ENCODE assay signal across 8 cellular contexts in the genomic region with DNA sequence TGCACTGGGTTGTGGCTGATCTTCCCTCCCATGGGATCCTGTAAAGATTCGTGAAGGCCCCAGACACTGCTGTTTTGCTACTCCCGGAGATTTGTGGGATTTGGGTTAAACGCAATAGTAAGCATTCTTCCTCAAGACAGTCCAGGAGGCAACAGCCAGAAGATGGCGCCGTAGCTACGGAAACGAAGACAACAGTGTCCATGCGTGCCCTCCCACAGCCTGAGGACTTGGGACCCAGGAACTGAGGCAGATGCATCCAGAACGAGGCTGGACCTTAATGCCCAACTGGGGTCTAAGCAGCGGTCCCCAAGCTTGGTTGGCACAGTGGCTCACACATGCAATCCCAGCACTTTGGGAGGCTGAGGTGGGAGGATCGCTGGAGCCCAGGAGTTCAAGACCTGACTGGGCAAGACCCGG. TPM values are rescaled to one million over a fixed set of nuclear protein-coding genes. Genes with fewer than 3 reads are reported as not detected.
DNase-seq lines count a peak whose midpoint lies in the region; ATAC-seq, FAIRE-seq and TF ChIP-seq lines count a peak whose summit lies in the region.

No MANE protein-coding gene starts in this region.

- ATAC-seq in PC-3: peak; percentile 63
- ATAC-seq in GM19023 (IDR thresholded peaks at IDR 0.05; ENCODE audit: unreplicated experiment): no peak

- H3K27ac ChIP-seq in AG04450 (ENCODE audit: low read depth, low read length) (no peak overlapping the region), PC-3 (ENCODE audit: low read length) (no peak overlapping the region), endothelial cell of umbilical vein (ENCODE audit: insufficient read depth, low read depth, low read length) (no peak overlapping the region), mesendoderm (ENCODE audit: low read depth, low read length) (no peak overlapping the region)
- H3K27ac ChIP-seq in CD8-positive, alpha-beta memory T cell (ENCODE audit: low read depth, low read length): no peak overlapping the region

- H3K4me2 ChIP-seq in PC-3 (ENCODE audit: low read length): peak overlapping the region; percentile 26; the same call in 1 of the 2 replicates
- no peak overlapping the region for H3K4me2 ChIP-seq in endothelial cell of umbilical vein (ENCODE audit: insufficient read depth, low read length)
- no peak overlapping the region for H3K4me2 ChIP-seq in mesendoderm (ENCODE audit: low read length)

- H3K4me3 ChIP-seq in AG04450 (ENCODE audit: low read depth, low read length) (no peak overlapping the region), GM12864 (ENCODE audit: low read depth, low read length) (no peak overlapping the region), PC-3 (ENCODE audit: low read length) (no peak overlapping the region), endothelial cell of umbilical vein (replicated peaks in 1 of 3; ENCODE audit: insufficient read depth in 1 of 3, low read depth in 1 of 3, low read length in 3 of 3) (no peak overlapping the region), mesendoderm (ENCODE audit: low read length) (no peak overlapping the region)
- H3K4me3 ChIP-seq in CD8-positive, alpha-beta memory T cell (ENCODE audit: low read length): no peak overlapping the region

- no peaks in the 10 kb centered on the region for H3K79me1 ChIP-seq in mesendoderm (ENCODE audit: low read length)

- no peak overlapping the region for H2BK120ac ChIP-seq in mesendoderm (ENCODE audit: low read depth, low read length)

- H3K4me1 ChIP-seq in PC-3 (ENCODE audit: insufficient read depth, low read length) (no peaks in the 10 kb centered on the region), endothelial cell of umbilical vein (ENCODE audit: control insufficient read depth, extremely low read depth, insufficient read depth, low read length) (no peaks in the 10 kb centered on the region), mesendoderm (ENCODE audit: control insufficient read depth, low read depth, low read length) (no peaks in the 10 kb centered on the region)
- H3K4me1 ChIP-seq in CD8-positive, alpha-beta memory T cell (ENCODE audit: insufficient read depth, low read length): no peaks in the 10 kb centered on the region

- no peak overlapping the region for H2AFZ ChIP-seq in PC-3 (ENCODE audit: low read length)
- H2AFZ ChIP-seq in endothelial cell of umbilical vein (ENCODE audit: low read depth, low read length): no peak overlapping the region

- H4K8ac ChIP-seq in mesendoderm (ENCODE audit: low read depth, low read length): no peak overlapping the region

- H3K9me3 ChIP-seq in AG04450 (ENCODE audit: control insufficient read depth, insufficient read depth, low read length) (no peaks in the 10 kb centered on the region), PC-3 (ENCODE audit: low read length) (no peaks in the 10 kb centered on the region), endothelial cell of umbilical vein (replicated peaks; ENCODE audit: control insufficient read depth, insufficient read depth, low read length) (no peaks in the 10 kb centered on the region)
- H3K9me3 ChIP-seq in CD8-positive, alpha-beta memory T cell (ENCODE audit: low read length): no peaks in the 10 kb centered on the region

- H3K27me3 Mint-ChIP-seq in activated T-helper 2 cell treated with anti-CD3 and anti-CD28 coated beads, Interferon-gamma antibody, Interleukin-2, Interleukin-4, amounts not matched to agents 10 μg/mL and 5 μg/mL and 100 μg/mL, durations not matched to agents 14 hours and 24 hours and 36 hours (ENCODE audit: low read depth): peaks cover 2% of the 10 kb centered on the region
- H3K27me3 Mint-ChIP-seq in CD8-positive, alpha-beta memory T cell: peaks cover 7 to 37% of the 10 kb centered on the region in 2 donors

- no peak overlapping the region for H2AK5ac ChIP-seq in mesendoderm (ENCODE audit: low read length)

- intact Hi-C loops in PC-3 (cut with micrococcal nuclease) (loop anchor here (1.0 to 2.0 kb wide), 2 partner anchors 37 to 282 kb away; no protein-coding TSS in a partner anchor), endothelial cell of umbilical vein (cut with micrococcal nuclease) (loop anchor here (1.0 kb wide), 1 partner anchor 282 kb away; no protein-coding TSS in a partner anchor)
- intact Hi-C loops in activated T-helper 2 cell treated with anti-CD3 and anti-CD28 coated beads, Interferon-gamma antibody, Interleukin-2, Interleukin-4, amounts not matched to agents 10 μg/mL and 5 μg/mL and 100 μg/mL, durations not matched to agents 14 hours and 24 hours and 36 hours (cut with micrococcal nuclease): no loop called here

- H2BK5ac ChIP-seq in mesendoderm (ENCODE audit: low read length): no peak overlapping the region

- H3F3A ChIP-seq in PC-3 (ENCODE audit: low read length, unreplicated experiment): no peaks in the 10 kb centered on the region

- no peak overlapping the region for H2BK15ac ChIP-seq in mesendoderm (replicated peaks; ENCODE audit: low read depth)

- H4K20me1 ChIP-seq in PC-3 (ENCODE audit: low read length) (no peaks in the 10 kb centered on the region), endothelial cell of umbilical vein (replicated peaks; ENCODE audit: control insufficient read depth, extremely low read depth, insufficient read depth, low read length) (no peaks in the 10 kb centered on the region)

- H3K4ac ChIP-seq in mesendoderm (ENCODE audit: low read depth, low read length): no peak overlapping the region

- no peak overlapping the region for H3K56ac ChIP-seq in mesendoderm (ENCODE audit: low read length)

- no peaks in the 10 kb centered on the region for H3K9me2 ChIP-seq in PC-3 (replicated peaks; ENCODE audit: low read length)

- H3K36me3 Mint-ChIP-seq in activated T-helper 2 cell treated with anti-CD3 and anti-CD28 coated beads, Interferon-gamma antibody, Interleukin-2, Interleukin-4, amounts not matched to agents 10 μg/mL and 5 μg/mL and 100 μg/mL, durations not matched to agents 14 hours and 24 hours and 36 hours (ENCODE audit: low read depth): no peaks in the 10 kb centered on the region
- H3K36me3 Mint-ChIP-seq in CD8-positive, alpha-beta memory T cell: no peaks in the 10 kb centered on the region

- H3K36me3 ChIP-seq in PC-3 (ENCODE audit: low read depth, low read length) (no peaks in the 10 kb centered on the region), endothelial cell of umbilical vein (ENCODE audit: control insufficient read depth in 2 of 2, extremely low read depth in 1 of 2, insufficient read depth in 2 of 2, low read length in 2 of 2) (no peaks in the 10 kb centered on the region), mesendoderm (ENCODE audit: control insufficient read depth, insufficient read depth, low read length) (no peaks in the 10 kb centered on the region)
- H3K36me3 ChIP-seq in CD8-positive, alpha-beta memory T cell (ENCODE audit: insufficient read depth, low read length): no peaks in the 10 kb centered on the region

- POLR2A ChIA-PET in AG04450 (lab: Yijun Ruan, JAX): interaction anchor here (0.6 kb wide), 1 partner anchor 66 kb away, joined by 3 read pairs; no protein-coding TSS in a partner anchor
- POLR2A ChIA-PET in PC-3 (lab: Charles Lee; ENCODE audit: unreplicated experiment): interaction anchor here (0.5 kb wide), 1 partner anchor 160 kb away, joined by 9 read pairs; no protein-coding TSS in a partner anchor
- POLR2A ChIA-PET in endothelial cell of umbilical vein (lab: Charles Lee): no interaction called here
- POLR2A ChIA-PET in CD8-positive, alpha-beta memory T cell (lab: Charles Lee): no interaction called here

- no peak overlapping the region for H3K18ac ChIP-seq in mesendoderm (ENCODE audit: low read length)

- no peak for TF ChIP-seq POLR2A in endothelial cell of umbilical vein (IDR thresholded peaks at IDR 0.05; ENCODE audit: low read depth, low read length)

- H3K9me3 Mint-ChIP-seq in activated T-helper 2 cell treated with anti-CD3 and anti-CD28 coated beads, Interferon-gamma antibody, Interleukin-2, Interleukin-4, amounts not matched to agents 10 μg/mL and 5 μg/mL and 100 μg/mL, durations not matched to agents 14 hours and 24 hours and 36 hours: no peaks in the 10 kb centered on the region
- H3K9me3 Mint-ChIP-seq in CD8-positive, alpha-beta memory T cell: no peaks in the 10 kb centered on the region

- TF ChIP-seq CTCF in AG04450 (IDR thresholded peaks at IDR 0.05; ENCODE audit: low read depth, low read length) (peak; percentile 61), GM12864 (IDR thresholded peaks at IDR 0.05; ENCODE audit: low read depth, low read length, missing control alignments) (peak; percentile 48), PC-3 (conservative IDR thresholded peaks at IDR 0.05; ENCODE audit: low read depth, low read length) (peak; percentile 64), endothelial cell of umbilical vein (IDR thresholded peaks at IDR 0.05; ENCODE audit: extremely low read depth in 1 of 2, insufficient read depth in 1 of 2, low read depth in 1 of 2, low read length in 2 of 2) (peak; percentile 18 to 52)

- no TSS peak for BruUV-seq in PC-3 (replicated peaks; lab: Mats Ljungman, UMichigan)
- BruUV-seq in endothelial cell of umbilical vein (replicated peaks; lab: Mats Ljungman, UMichigan): no TSS peak

- CTCF ChIA-PET in AG04450 (lab: Charles Lee) (interaction anchor here (0.6 to 3.1 kb wide), 7 partner anchors 33 to 1454 kb away, joined by 3 to 37 read pairs (median 3); no protein-coding TSS in a partner anchor), PC-3 (lab: Charles Lee) (interaction anchor here (1.0 kb wide), 1 partner anchor 282 kb away, joined by 5 read pairs; no protein-coding TSS in a partner anchor), endothelial cell of umbilical vein (lab: Charles Lee) (interaction anchor here (1.2 to 4.5 kb wide), 5 partner anchors 11 to 1622 kb away, joined by 3 to 39 read pairs (median 3); no protein-coding TSS in a partner anchor)
- CTCF ChIA-PET in CD8-positive, alpha-beta memory T cell (lab: Charles Lee): no interaction called here

- no peaks in the 10 kb centered on the region for H3K79me2 ChIP-seq in PC-3 (ENCODE audit: low read length)
- no peaks in the 10 kb centered on the region for H3K79me2 ChIP-seq in endothelial cell of umbilical vein (ENCODE audit: control insufficient read depth, insufficient read depth, low read length)
- H3K79me2 ChIP-seq in mesendoderm (ENCODE audit: control insufficient read depth, insufficient read depth, low read length): no peaks in the 10 kb centered on the region

- dilution Hi-C loops in endothelial cell of umbilical vein (cut with MboI; ENCODE audit: extremely low pct_ligation_motif_present, low sequenced_read_pairs): no loop called here

- H3K9ac ChIP-seq in PC-3 (ENCODE audit: low read length): no peak overlapping the region
- H3K9ac ChIP-seq in endothelial cell of umbilical vein (replicated peaks; ENCODE audit: extremely low read depth, insufficient read depth, low read length): no peak overlapping the region
- H3K9ac ChIP-seq in mesendoderm (ENCODE audit: low read length): no peak overlapping the region

- peak; percentile 74 for FAIRE-seq in endothelial cell of umbilical vein (lab: Jason Lieb, UNC)

- H3K27ac Mint-ChIP-seq in activated T-helper 2 cell treated with anti-CD3 and anti-CD28 coated beads, Interferon-gamma antibody, Interleukin-2, Interleukin-4, amounts not matched to agents 10 μg/mL and 5 μg/mL and 100 μg/mL, durations not matched to agents 14 hours and 24 hours and 36 hours: no peak overlapping the region
- H3K27ac Mint-ChIP-seq in CD8-positive, alpha-beta memory T cell: no peak overlapping the region

- H3K4me1 Mint-ChIP-seq in activated T-helper 2 cell treated with anti-CD3 and anti-CD28 coated beads, Interferon-gamma antibody, Interleukin-2, Interleukin-4, amounts not matched to agents 10 μg/mL and 5 μg/mL and 100 μg/mL, durations not matched to agents 14 hours and 24 hours and 36 hours (ENCODE audit: low read depth): no peaks in the 10 kb centered on the region
- no peaks in the 10 kb centered on the region for H3K4me1 Mint-ChIP-seq in CD8-positive, alpha-beta memory T cell

- WGBS in mesendoderm (ENCODE audit: extremely low coverage, insufficient coverage, low lambda C conversion rate): no CpG with 5 or more reads among the region's 12 CpGs

- H3K27me3 ChIP-seq in AG04450 (ENCODE audit: control insufficient read depth, insufficient read depth, low read length): no peaks in the 10 kb centered on the region
- peaks cover 6% of the 10 kb centered on the region; the same call in 1 of the 2 replicates for H3K27me3 ChIP-seq in PC-3 (ENCODE audit: low read length)
- H3K27me3 ChIP-seq in endothelial cell of umbilical vein (ENCODE audit: control insufficient read depth in 2 of 2, insufficient read depth in 2 of 2, low read length in 2 of 2): peaks cover 0 to 2% of the 10 kb centered on the region in 2 experiments
- no peaks in the 10 kb centered on the region for H3K27me3 ChIP-seq in mesendoderm (ENCODE audit: insufficient read depth, low read length, poor library complexity)
- H3K27me3 ChIP-seq in CD8-positive, alpha-beta memory T cell (ENCODE audit: insufficient read depth, low read length, poor library complexity, severe bottlenecking): no peaks in the 10 kb centered on the region

- no peak overlapping the region for H4K5ac ChIP-seq in mesendoderm (ENCODE audit: low read length)

- H3K23ac ChIP-seq in mesendoderm (ENCODE audit: low read length): no peak overlapping the region

- no peaks in the 10 kb centered on the region for H3K9me1 ChIP-seq in endothelial cell of umbilical vein (replicated peaks; ENCODE audit: control insufficient read depth, extremely low read depth, insufficient read depth, low read length)

- no peak overlapping the region for H3K4me3 Mint-ChIP-seq in activated T-helper 2 cell treated with anti-CD3 and anti-CD28 coated beads, Interferon-gamma antibody, Interleukin-2, Interleukin-4, amounts not matched to agents 10 μg/mL and 5 μg/mL and 100 μg/mL, durations not matched to agents 14 hours and 24 hours and 36 hours (ENCODE audit: low read depth)
- H3K4me3 Mint-ChIP-seq in CD8-positive, alpha-beta memory T cell: no peak overlapping the region

- DNase-seq in AG04450 (ENCODE audit: low read depth, low spot score) (peak; percentile 10), GM12864 (ENCODE audit: low read depth) (no peak), PC-3 (peak; percentile 60), endothelial cell of umbilical vein (ENCODE audit: low read depth, low spot score) (peak; percentile 43), mesendoderm (peak; percentile 89)
- DNase-seq in activated T-helper 2 cell treated with anti-CD3 and anti-CD28 coated beads, Interferon-gamma antibody, Interleukin-2, Interleukin-4, amounts not matched to agents 10 μg/mL and 5 μg/mL and 100 μg/mL, durations not matched to agents 14 hours and 24 hours and 36 hours (ENCODE audit: low spot score): no peak
- no peak for DNase-seq in CD8-positive, alpha-beta memory T cell

RNA-seq across cellular contexts. Expression of a gene that starts 57.6 kb away (rescaled TPM):
- polyA plus RNA-seq in AG04450 (2011; rRNA removed): 15.9 and 20.3 TPM in 2 replicates
- polyA minus RNA-seq in AG04450 (2011; rRNA and poly(A)+ RNA removed): 19.9 and 24.9 TPM in 2 replicates
- 4.9 and 7.1 TPM in 2 replicates for total RNA-seq in PC-3 (2014; rRNA removed)
- 20.3 and 23.0 TPM in 2 replicates for total RNA-seq in endothelial cell of umbilical vein
- polyA plus RNA-seq in endothelial cell of umbilical vein: 4.8 and 6.8 TPM in 2 replicates
- polyA plus RNA-seq in endothelial cell of umbilical vein (2011; cell fraction: cytosol; rRNA removed): 7.9 and 8.4 TPM in 2 replicates
- 21.5 and 23.7 TPM in 2 replicates for polyA plus RNA-seq in endothelial cell of umbilical vein (2011; cell fraction: nucleus; rRNA removed)
- polyA plus RNA-seq in endothelial cell of umbilical vein (2012): 10.4 and 11.8 TPM in 2 replicates
- 16.3 and 16.4 TPM in 2 replicates for polyA minus RNA-seq in endothelial cell of umbilical vein
- 12.1 TPM for polyA minus RNA-seq in endothelial cell of umbilical vein (2011; cell fraction: cytosol; rRNA and poly(A)+ RNA removed)
- 23.9 and 34.8 TPM in 2 replicates for polyA minus RNA-seq in endothelial cell of umbilical vein (2011; cell fraction: nucleus; rRNA and poly(A)+ RNA removed)
- 17.5 TPM for polyA plus RNA-seq in mesendoderm (2013, experiment 1 of 2)
- 17.4 TPM for polyA plus RNA-seq in mesendoderm (2013, experiment 2 of 2)
- total RNA-seq in activated T-helper 2 cell treated with anti-CD3 and anti-CD28 coated beads, Interferon-gamma antibody, Interleukin-2, Interleukin-4, amounts not matched to agents 10 μg/mL and 5 μg/mL and 100 μg/mL, durations not matched to agents 14 hours and 24 hours and 36 hours: 29.5 and 29.6 TPM in 2 replicates
- total RNA-seq in CD8-positive, alpha-beta memory T cell: 10 to 100 TPM; 29.6 to 32.9 TPM
- polyA plus RNA-seq in CD8-positive, alpha-beta memory T cell: 6.5 TPM

Comparison
In these comparisons a context has a peak if more than half of its experiments do, and no peak if none do; other contexts are left out.
1. DNase-seq: peak in AG04450 (single experiment), PC-3 (single experiment), endothelial cell of umbilical vein (single experiment) and mesendoderm (single experiment); none in GM12864 (single experiment), activated T-helper 2 cell treated with anti-CD3 and anti-CD28 coated beads, Interferon-gamma antibody, Interleukin-2, Interleukin-4, amounts not matched to agents 10 μg/mL and 5 μg/mL and 100 μg/mL, durations not matched to agents 14 hours and 24 hours and 36 hours (single experiment) and CD8-positive, alpha-beta memory T cell (0 of 5).
2. POLR2A ChIA-PET loops: an anchor here in AG04450 (0.6 kb wide) and PC-3 (0.5 kb wide); none called in endothelial cell of umbilical vein and CD8-positive, alpha-beta memory T cell.
3. Peak in every context shown above with its lines, with median percentiles within 50 percentile points of each other: CTCF ChIP-seq.